ENCODE assay signal across 8 cellular contexts in the genomic region with DNA sequence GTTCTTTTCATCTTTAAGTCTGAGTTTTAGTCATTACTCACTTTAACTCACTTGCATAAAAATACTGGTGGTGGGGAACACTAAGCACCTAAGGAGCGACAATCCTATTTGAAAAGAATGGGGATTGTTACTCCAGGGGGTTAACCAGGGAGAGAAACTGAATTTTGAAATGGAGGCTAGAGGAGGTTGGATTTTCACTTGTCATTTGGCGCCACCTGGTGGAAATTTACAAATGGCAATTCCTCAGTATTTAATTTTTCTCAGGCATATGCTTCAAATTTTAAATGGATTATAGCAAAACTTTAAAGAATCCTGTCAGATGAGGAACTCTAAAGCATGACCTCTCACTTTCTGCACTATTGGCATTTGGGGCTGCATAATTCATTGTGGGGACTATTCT. TPM values are rescaled to one million over a fixed set of nuclear protein-coding genes. Genes with fewer than 3 reads are reported as not detected.
DNase-seq lines count a peak whose midpoint lies in the region; ATAC-seq and TF ChIP-seq lines count a peak whose summit lies in the region.

No MANE protein-coding gene starts in this region.

- H3K27me3 Mint-ChIP-seq in activated CD4-positive, alpha-beta memory T cell treated with anti-CD3 and anti-CD28 coated beads, Interleukin-2, amount 10 ng/mL, durations not matched to agents 7 days and 5 days, result peaks cover 15% of the 10 kb centered on the region
- H3K27me3 Mint-ChIP-seq in effector memory CD8-positive, alpha-beta T cell, result peaks cover 10 to 15% of the 10 kb centered on the region in 2 donors
- H3K27me3 Mint-ChIP-seq in natural killer cell treated with Interleukin-12 subunit alpha and Interleukin-12 subunit beta and Interleukin-15 and Interleukin-18, amount 100 ng/mL, for 72 hours, result peaks cover 7 to 15% of the 10 kb centered on the region in 2 donors
- no peaks in the 10 kb centered on the region for H3K27me3 Mint-ChIP-seq in type B pancreatic cell

- ATAC-seq in effector memory CD8-positive, alpha-beta T cell (replicated peaks), result no peak
- ATAC-seq in natural killer cell treated with Interleukin-12 subunit alpha and Interleukin-12 subunit beta and Interleukin-15 and Interleukin-18, amount 100 ng/mL, for 72 hours, result no peak
- no peak for ATAC-seq in HG03378 (IDR thresholded peaks at IDR 0.05; ENCODE audit: unreplicated experiment)

- no peak overlapping the region for H3K27ac Mint-ChIP-seq in activated CD4-positive, alpha-beta memory T cell treated with anti-CD3 and anti-CD28 coated beads, Interleukin-2, amount 10 ng/mL, durations not matched to agents 7 days and 5 days
- H3K27ac Mint-ChIP-seq in effector memory CD8-positive, alpha-beta T cell, result peak overlapping the region in 1 of 2 donors; percentile 60
- H3K27ac Mint-ChIP-seq in natural killer cell treated with Interleukin-12 subunit alpha and Interleukin-12 subunit beta and Interleukin-15 and Interleukin-18, amount 100 ng/mL, for 72 hours, result peak overlapping the region in 1 of 2 donors; percentile 0
- H3K27ac Mint-ChIP-seq in type B pancreatic cell, result no peak overlapping the region

- H3K36me3 Mint-ChIP-seq in activated CD4-positive, alpha-beta memory T cell treated with anti-CD3 and anti-CD28 coated beads, Interleukin-2, amount 10 ng/mL, durations not matched to agents 7 days and 5 days (ENCODE audit: low read depth), result peaks cover 2% of the 10 kb centered on the region
- peaks cover 14% of the 10 kb centered on the region for H3K36me3 Mint-ChIP-seq in effector memory CD8-positive, alpha-beta T cell (ENCODE audit: insufficient read depth)
- H3K36me3 Mint-ChIP-seq in natural killer cell treated with Interleukin-12 subunit alpha and Interleukin-12 subunit beta and Interleukin-15 and Interleukin-18, amount 100 ng/mL, for 72 hours, result no peaks in the 10 kb centered on the region
- no peaks in the 10 kb centered on the region for H3K36me3 Mint-ChIP-seq in type B pancreatic cell

- H3K27ac ChIP-seq in 22Rv1, result no peak overlapping the region

- CTCF ChIA-PET in activated CD4-positive, alpha-beta memory T cell treated with anti-CD3 and anti-CD28 coated beads, Interleukin-2, amount 10 ng/mL, durations not matched to agents 7 days and 5 days (lab: Charles Lee), result interaction anchor here (0.6 to 2.7 kb wide), 13 partner anchors 252 to 544 kb away, joined by 3 to 19 read pairs (median 3); partner anchors contain the start of genes OFD1, TCEANC and TRAPPC2

- POLR2A ChIA-PET in activated CD4-positive, alpha-beta memory T cell treated with anti-CD3 and anti-CD28 coated beads, Interleukin-2, amount 10 ng/mL, durations not matched to agents 7 days and 5 days (lab: Charles Lee), result no interaction called here

- H3K9me3 Mint-ChIP-seq in activated CD4-positive, alpha-beta memory T cell treated with anti-CD3 and anti-CD28 coated beads, Interleukin-2, amount 10 ng/mL, durations not matched to agents 7 days and 5 days, result no peaks in the 10 kb centered on the region
- H3K9me3 Mint-ChIP-seq in effector memory CD8-positive, alpha-beta T cell, result no peaks in the 10 kb centered on the region
- H3K9me3 Mint-ChIP-seq in natural killer cell treated with Interleukin-12 subunit alpha and Interleukin-12 subunit beta and Interleukin-15 and Interleukin-18, amount 100 ng/mL, for 72 hours, result no peaks in the 10 kb centered on the region
- H3K9me3 Mint-ChIP-seq in type B pancreatic cell, result no peaks in the 10 kb centered on the region

- no peak overlapping the region for H3K4me3 Mint-ChIP-seq in activated CD4-positive, alpha-beta memory T cell treated with anti-CD3 and anti-CD28 coated beads, Interleukin-2, amount 10 ng/mL, durations not matched to agents 7 days and 5 days
- no peak overlapping the region for H3K4me3 Mint-ChIP-seq in effector memory CD8-positive, alpha-beta T cell
- no peak overlapping the region for H3K4me3 Mint-ChIP-seq in natural killer cell treated with Interleukin-12 subunit alpha and Interleukin-12 subunit beta and Interleukin-15 and Interleukin-18, amount 100 ng/mL, for 72 hours
- H3K4me3 Mint-ChIP-seq in type B pancreatic cell, result no peak overlapping the region

- no peak overlapping the region for H3K4me3 ChIP-seq in GM12875 (ENCODE audit: low read depth, low read length)

- H3K4me1 Mint-ChIP-seq in activated CD4-positive, alpha-beta memory T cell treated with anti-CD3 and anti-CD28 coated beads, Interleukin-2, amount 10 ng/mL, durations not matched to agents 7 days and 5 days, result peaks cover 39% of the 10 kb centered on the region
- H3K4me1 Mint-ChIP-seq in effector memory CD8-positive, alpha-beta T cell (ENCODE audit: low read depth in 2 of 2), result peaks cover 6 to 19% of the 10 kb centered on the region in 2 donors
- peaks cover 18 to 21% of the 10 kb centered on the region in 2 donors for H3K4me1 Mint-ChIP-seq in natural killer cell treated with Interleukin-12 subunit alpha and Interleukin-12 subunit beta and Interleukin-15 and Interleukin-18, amount 100 ng/mL, for 72 hours (ENCODE audit: low read depth in 2 of 2)
- H3K4me1 Mint-ChIP-seq in type B pancreatic cell (ENCODE audit: unreplicated experiment), result no peaks in the 10 kb centered on the region

- TF ChIP-seq CTCF in 22Rv1 (IDR thresholded peaks at IDR 0.05), result peak; percentile 48
- peak; percentile 32; the same call in 1 of the 2 replicates for TF ChIP-seq CTCF in GM12875 (IDR thresholded peaks at IDR 0.05; ENCODE audit: borderline replicate concordance, insufficient read depth, low read depth, low read length)
- TF ChIP-seq CTCF in type B pancreatic cell (conservative IDR thresholded peaks at IDR 0.05), result peak; percentile 85

- DNase-seq in NCI-H345 treated with DMSO at 0.1 percent for 48 hours (lab: John Stamatoyannopoulos, UW; ENCODE audit: unreplicated experiment) (peak; percentile 12), type B pancreatic cell (ENCODE audit: extremely low spot score, unreplicated experiment) (no peak)
- peak; percentile 56 for DNase-seq in activated CD4-positive, alpha-beta memory T cell treated with anti-CD3 and anti-CD28 coated beads, Interleukin-2, amount 10 ng/mL, durations not matched to agents 7 days and 5 days
- peak; percentile 45 to 53 (median 47) for DNase-seq in effector memory CD8-positive, alpha-beta T cell
- peak; percentile 70 for DNase-seq in natural killer cell treated with Interleukin-12 subunit alpha and Interleukin-12 subunit beta and Interleukin-15 and Interleukin-18, amount 100 ng/mL, for 72 hours (ENCODE audit: low spot score)

RNA-seq across cellular contexts. Expression of gene GEMIN8, which starts 2.7 kb away (rescaled TPM):
- total RNA-seq in activated CD4-positive, alpha-beta memory T cell treated with anti-CD3 and anti-CD28 coated beads, Interleukin-2, amount 10 ng/mL, durations not matched to agents 7 days and 5 days, result 10 to 100 TPM; 14.3 to 16.0 TPM
- 10 to 100 TPM; 21.7 to 24.4 TPM for total RNA-seq in natural killer cell treated with Interleukin-12 subunit alpha and Interleukin-12 subunit beta and Interleukin-15 and Interleukin-18, amount 100 ng/mL, for 72 hours
- 18.7 and 19.8 TPM in 2 replicates for total RNA-seq in type B pancreatic cell (ENCODE audit: low replicate concordance)

Comparison
In these comparisons a context has a peak if more than half of its experiments do, and no peak if none do; other contexts are left out.
1. CTCF ChIP-seq: peak in every context shown above with its lines; median percentile 85 in type B pancreatic cell; 48 in 22Rv1; 32 in GM12875.